8 cellular contexts compared by ENCODE assay signal in genomic region chr6:89081129-89081422, GRCh38. TPM values are rescaled to one million over a fixed set of nuclear protein-coding genes. Genes with fewer than 3 reads are reported as not detected.
DNase-seq lines count a peak whose midpoint lies in the region; ATAC-seq, FAIRE-seq and TF ChIP-seq lines count a peak whose summit lies in the region.

No MANE protein-coding gene starts in this region.

- H3K4me3 ChIP-seq in WERI-Rb-1 (ENCODE audit: low read depth, low read length) = peak overlapping the region; percentile 96
- H3K4me3 ChIP-seq in heart left ventricle = peak overlapping the region; percentile 68 to 100 (median 95)
- H3K4me3 ChIP-seq in small intestine (ENCODE audit: low read depth in 1 of 2, low read length in 2 of 2) = peak overlapping the region; percentile 99 to 100

- CTCF ChIA-PET in GM10248 (lab: Yijun Ruan, JAX) = interaction anchor here (0.7 to 2.3 kb wide), 4 partner anchors 8 to 98 kb away, joined by 3 to 17 read pairs (median 4); no protein-coding TSS in a partner anchor

- H3K27me3 ChIP-seq in WERI-Rb-1 (ENCODE audit: insufficient read depth, low read depth, severe bottlenecking) = no peaks in the 10 kb centered on the region
- H3K27me3 ChIP-seq in heart left ventricle = no peaks in the 10 kb centered on the region
- H3K27me3 ChIP-seq in small intestine (ENCODE audit: control insufficient read depth in 2 of 2, insufficient read depth in 2 of 2, low read length in 2 of 2) = no peaks in the 10 kb centered on the region

- no peak for TF ChIP-seq CTCF in WERI-Rb-1 (IDR thresholded peaks at IDR 0.05; ENCODE audit: low read depth, low read length)
- TF ChIP-seq CTCF in heart left ventricle (IDR thresholded peaks at IDR 0.05) = no peak
- TF ChIP-seq CTCF in GM10248 (IDR thresholded peaks at IDR 0.05; ENCODE audit: control extremely low read depth, extremely low read depth, low read depth, missing control alignments) = no peak

- H3K4me1 ChIP-seq in heart left ventricle (peaks cover 0 to 50% (median 30%) of the 10 kb centered on the region in 12 donors), small intestine (ENCODE audit: control insufficient read depth in 2 of 2, insufficient read depth in 1 of 2, low read depth in 1 of 2, low read length in 1 of 2) (peaks cover 2 to 9% of the 10 kb centered on the region in 2 donors)

- 0 to 1% (median 0%) methylated on average over 28 to 36 of the region's 36 CpGs; no CpG with 5 or more reads in 1 of the 4 donors for WGBS in heart left ventricle, 4 donors
- WGBS in small intestine, 3 donors = 0 to 1% (median 0%) methylated on average over 28 to 36 of the region's 36 CpGs

- peak; percentile 13 for ATAC-seq in GM19023 (IDR thresholded peaks at IDR 0.05; ENCODE audit: unreplicated experiment)
- ATAC-seq in HG02973 (IDR thresholded peaks at IDR 0.05; ENCODE audit: unreplicated experiment) = peak; percentile 11
- ATAC-seq in heart left ventricle = peak in 2 of 4 donors; percentile 7 to 13

- no peak for TF ChIP-seq POLR2A in heart left ventricle (IDR thresholded peaks at IDR 0.05)

- H3K27ac ChIP-seq in WERI-Rb-1 (peak overlapping the region; percentile 98), heart left ventricle (peak overlapping the region; percentile 95 to 100 (median 100)), small intestine (ENCODE audit: low read depth in 1 of 2, low read length in 1 of 2) (peak overlapping the region; percentile 96 to 99)

- DNase-seq in WERI-Rb-1 (no peak), heart left ventricle (peak in 1 of 5 donors; percentile 36), small intestine (no peak), NCI-H1048 (lab: John Stamatoyannopoulos, UW) (no peak), NCI-H2171 treated with DMSO at 0.1 percent for 48 hours (lab: John Stamatoyannopoulos, UW) (no peak), GM10248 (ENCODE audit: extremely low spot score) (no peak)

- H3K9me3 ChIP-seq in WERI-Rb-1 (ENCODE audit: severe bottlenecking) (peaks cover 2% of the 10 kb centered on the region), heart left ventricle (no peaks in the 10 kb centered on the region), small intestine (ENCODE audit: control insufficient read depth, low read depth) (no peaks in the 10 kb centered on the region)

- intact Hi-C loops in heart left ventricle (cut with DNase I) = loop anchor here in 9 of 10 donors (2.0 to 10.0 kb wide), 13 partner anchors 36 to 331 kb away; partner anchors contain the start of genes PM20D2 (in 4 of the 9), UBE2J1 (in 3 of the 9) and RRAGD (in 1 of the 9)

- H3K36me3 ChIP-seq in WERI-Rb-1 (peaks cover 27% of the 10 kb centered on the region), heart left ventricle (peaks cover 0 to 39% (median 30%) of the 10 kb centered on the region in 9 donors), small intestine (ENCODE audit: control insufficient read depth in 2 of 2, insufficient read depth in 2 of 2, low read length in 2 of 2) (peaks cover 0 to 12% of the 10 kb centered on the region in 2 donors)

- no peak for FAIRE-seq in small intestine (lab: Jason Lieb, UNC)

- POLR2A ChIA-PET in GM10248 (lab: Yijun Ruan, JAX) = interaction anchor here (0.6 to 1.8 kb wide), 11 partner anchors 9 to 718 kb away, joined by 3 to 17 read pairs (median 5); partner anchors contain the start of genes PM20D2 and RNGTT

RNA-seq across cellular contexts. Expression of gene PNRC1, which starts 0.5 kb away (rescaled TPM):
- total RNA-seq in heart left ventricle = 100 to 1,000 TPM; 141 to 280 (median 213) TPM
- polyA plus RNA-seq in heart left ventricle = 10 to 100 TPM; 46.1 to 64.4 TPM
- 10 to 100 TPM; 30.2 to 37.2 (median 32.4) TPM for polyA plus RNA-seq in small intestine

RNA-seq across cellular contexts. Expression of gene SRSF12, which starts 36.8 kb away (rescaled TPM):
- total RNA-seq in heart left ventricle = under 1 TPM in 5 of 9 donors, not detected in 4; 0.14 to 0.48 (median 0.16) TPM
- polyA plus RNA-seq in heart left ventricle (under 1 TPM in 1 of 2 donors, not detected in 1; 0.28 TPM), small intestine (under 1 TPM in 1 of 3 donors, not detected in 2; 0.15 TPM)
